24 cellular contexts compared by ENCODE assay signal in genomic region chr18:58080516-58080915, GRCh38. TPM values are rescaled to one million over a fixed set of nuclear protein-coding genes. Genes with fewer than 3 reads are reported as not detected.
DNase-seq lines count a peak whose midpoint lies in the region; ATAC-seq and TF ChIP-seq lines count a peak whose summit lies in the region.
"Had no signal": no experiment of that assay in that cellular context is flagged by ENCODE, and none has a peak within 500 bp of the region (broad histone marks: within the 10 kb centered on the region; RNA-seq: fewer than 3 reads in every experiment).

No MANE protein-coding gene starts in this region.

- peaks cover 14% of the 10 kb centered on the region; the same call in 2 of the 3 replicates for H3K36me3 Mint-ChIP-seq in GM23338 (ENCODE audit: low read depth)
- H3K36me3 Mint-ChIP-seq: activated naive CD4-positive, alpha-beta T cell treated with anti-CD3 and anti-CD28 coated beads, Interleukin-2, amount 10 ng/mL, durations not matched to agents 7 days and 5 days had no signal

- no peak overlapping the region for H3K14ac ChIP-seq in trophoblast cell (ENCODE audit: low read length)

- WGBS in trophoblast cell (ENCODE audit: extremely low coverage, insufficient coverage, insufficient read length) = no CpG with 5 or more reads among the region's 3 CpGs

- no peaks in the 10 kb centered on the region; the same call in none of the 2 replicates for H4K20me1 ChIP-seq in GM23338 (replicated peaks; ENCODE audit: insufficient read depth)

- no peaks in the 10 kb centered on the region for H3F3A ChIP-seq in GM23338 (replicated peaks; ENCODE audit: low read depth)

- TF ChIP-seq CTCF in GM23338 (conservative IDR thresholded peaks at IDR 0.05; ENCODE audit: low read depth in 2 of 2) (no peak), epithelial cell of esophagus (IDR thresholded peaks at IDR 0.05; ENCODE audit: insufficient read depth, low read depth, low read length, missing control alignments) (no peak), right atrium auricular region (IDR thresholded peaks at IDR 0.05) (no peak)

- H3K4me3 ChIP-seq in GM23338 (no peak overlapping the region), epithelial cell of esophagus (ENCODE audit: low read length) (no peak overlapping the region), trophoblast cell (ENCODE audit: low read depth, low read length) (no peak overlapping the region), right atrium auricular region (no peak overlapping the region)
- H3K4me3 ChIP-seq: ascending aorta, MG63, mucosa of descending colon, neural progenitor cell, psoas muscle, tibial nerve had no signal

- H4K8ac ChIP-seq in trophoblast cell (ENCODE audit: low read depth, low read length) = no peak overlapping the region

- H3K9me3 Mint-ChIP-seq in GM23338 = peaks cover 3% of the 10 kb centered on the region; the same call in 2 of the 3 replicates
- H3K9me3 Mint-ChIP-seq: activated naive CD4-positive, alpha-beta T cell treated with anti-CD3 and anti-CD28 coated beads, Interleukin-2, amount 10 ng/mL, durations not matched to agents 7 days and 5 days; activated T-cell treated with anti-CD3 and anti-CD28 coated beads, Interleukin-2, amount 50 U/mL, for 72 hours; HFFc6 had no signal

- H3K27me3 Mint-ChIP-seq in GM23338 (ENCODE audit: insufficient read depth, low read depth, poor library complexity) = no peaks in the 10 kb centered on the region
- H3K27me3 Mint-ChIP-seq: stimulated activated naive CD8-positive, alpha-beta T cell treated with anti-CD3 and anti-CD28 coated beads, Interleukin-15, amount 100 ng/mL, for 72 hours had no signal

- H2BK120ac ChIP-seq in trophoblast cell (ENCODE audit: insufficient read depth, low read length, poor library complexity) = no peak overlapping the region

- H2AK5ac ChIP-seq in trophoblast cell (ENCODE audit: low read length) = no peak overlapping the region

- no peak overlapping the region for H3K23ac ChIP-seq in trophoblast cell (ENCODE audit: low read length)

- no peak overlapping the region for H3K27ac ChIP-seq in GM23338 (ENCODE audit: low read depth)
- no peak overlapping the region for H3K27ac ChIP-seq in trophoblast cell (ENCODE audit: low read depth, low read length)
- H3K27ac ChIP-seq in right atrium auricular region = no peak overlapping the region
- H3K27ac ChIP-seq: ascending aorta, neural progenitor cell, psoas muscle, tibial nerve had no signal

- no peak overlapping the region for H3K18ac ChIP-seq in trophoblast cell (ENCODE audit: low read length)

- peaks cover 19% of the 10 kb centered on the region for H3K4me1 Mint-ChIP-seq in GM23338
- H3K4me1 Mint-ChIP-seq: activated CD4-positive, alpha-beta T cell treated with anti-CD3 and anti-CD28 coated beads for 36 hours; activated naive CD4-positive, alpha-beta T cell treated with anti-CD3 and anti-CD28 coated beads, Interleukin-2, amount 10 ng/mL, durations not matched to agents 7 days and 5 days; neural progenitor cell; stimulated activated naive CD8-positive, alpha-beta T cell treated with anti-CD3 and anti-CD28 coated beads, Interleukin-15, amount 100 ng/mL, for 72 hours had no signal

- no peak overlapping the region for H2AFZ ChIP-seq in GM23338
- H2AFZ ChIP-seq in trophoblast cell (ENCODE audit: insufficient read depth, low read length, poor library complexity) = no peak overlapping the region
- H2AFZ ChIP-seq: neural progenitor cell had no signal

- H3K36me3 ChIP-seq in GM23338 (ENCODE audit: insufficient read depth) (no peaks in the 10 kb centered on the region), trophoblast cell (ENCODE audit: control insufficient read depth in 1 of 2, insufficient read depth in 2 of 2, low read length in 2 of 2) (no peaks in the 10 kb centered on the region), right atrium auricular region (no peaks in the 10 kb centered on the region)
- H3K36me3 ChIP-seq: ascending aorta, MG63, neural progenitor cell, tibial nerve had no signal

- H3K4me1 ChIP-seq in GM23338 (ENCODE audit: insufficient read depth) (peaks cover 3% of the 10 kb centered on the region; the same call in 1 of the 2 replicates), trophoblast cell (ENCODE audit: control insufficient read depth in 1 of 2, insufficient read depth in 2 of 2, low read length in 2 of 2) (peaks cover 3 to 11% of the 10 kb centered on the region in 2 experiments), right atrium auricular region (no peaks in the 10 kb centered on the region)
- H3K4me1 ChIP-seq: ascending aorta, neural progenitor cell, psoas muscle, tibial nerve had no signal

- no peak overlapping the region for H3K4me3 Mint-ChIP-seq in GM23338
- H3K4me3 Mint-ChIP-seq: activated CD4-positive, alpha-beta T cell treated with anti-CD3 and anti-CD28 coated beads for 36 hours; activated naive CD4-positive, alpha-beta T cell treated with anti-CD3 and anti-CD28 coated beads, Interleukin-2, amount 10 ng/mL, durations not matched to agents 7 days and 5 days; activated T-cell treated with anti-CD3 and anti-CD28 coated beads, Interleukin-2, amount 50 U/mL, for 72 hours; HFFc6; neural progenitor cell; stimulated activated naive CD8-positive, alpha-beta T cell treated with anti-CD3 and anti-CD28 coated beads, Interleukin-15, amount 100 ng/mL, for 72 hours had no signal

- H3K27ac Mint-ChIP-seq in GM23338 = no peak overlapping the region; the same call in 1 of the 2 replicates
- H3K27ac Mint-ChIP-seq: activated CD4-positive, alpha-beta T cell treated with anti-CD3 and anti-CD28 coated beads for 36 hours; activated naive CD4-positive, alpha-beta T cell treated with anti-CD3 and anti-CD28 coated beads, Interleukin-2, amount 10 ng/mL, durations not matched to agents 7 days and 5 days; activated T-cell treated with anti-CD3 and anti-CD28 coated beads, Interleukin-2, amount 50 U/mL, for 72 hours; HFFc6; neural progenitor cell; stimulated activated naive CD8-positive, alpha-beta T cell treated with anti-CD3 and anti-CD28 coated beads, Interleukin-15, amount 100 ng/mL, for 72 hours had no signal

- peak; percentile 70 for ATAC-seq in GM23338
- ATAC-seq in HG03520 (IDR thresholded peaks at IDR 0.05; ENCODE audit: unreplicated experiment) = no peak
- no peak for ATAC-seq in GM18907 (IDR thresholded peaks at IDR 0.05; ENCODE audit: unreplicated experiment)
- ATAC-seq: activated CD4-positive, alpha-beta T cell treated with anti-CD3 and anti-CD28 coated beads for 36 hours; activated T-cell treated with anti-CD3 and anti-CD28 coated beads, Interleukin-2, amount 50 U/mL, for 72 hours; left cardiac atrium; mucosa of descending colon; psoas muscle; stimulated activated naive CD8-positive, alpha-beta T cell treated with anti-CD3 and anti-CD28 coated beads, Interleukin-15, amount 100 ng/mL, for 72 hours had no signal

- H4K91ac ChIP-seq in trophoblast cell (ENCODE audit: low read depth, low read length) = no peak overlapping the region

- no peak overlapping the region for H4K12ac ChIP-seq in trophoblast cell (ENCODE audit: low read depth, low read length)

- no peak overlapping the region for H2BK12ac ChIP-seq in trophoblast cell (ENCODE audit: low read length)

- H3K4me2 ChIP-seq in GM23338 = no peak overlapping the region
- H3K4me2 ChIP-seq in trophoblast cell (ENCODE audit: low read length) = peak overlapping the region; percentile 34
- H3K4me2 ChIP-seq: neural progenitor cell had no signal

- H3K79me2 ChIP-seq in GM23338 (replicated peaks; ENCODE audit: insufficient read depth) (peaks cover 94% of the 10 kb centered on the region), trophoblast cell (ENCODE audit: control insufficient read depth, insufficient read depth, low read length, poor library complexity) (no peaks in the 10 kb centered on the region)

- DNase-seq in GM23338 (ENCODE audit: low spot score) (peak; percentile 47), NCI-H2171 treated with DMSO at 0.1 percent for 48 hours (lab: John Stamatoyannopoulos, UW) (peak; percentile 85), epithelial cell of esophagus (ENCODE audit: low read depth) (peak; percentile 57), trophoblast cell (peak; percentile 51 to 86), right atrium auricular region (ENCODE audit: low spot score) (no peak)
- DNase-seq: activated CD4-positive, alpha-beta T cell treated with anti-CD3 and anti-CD28 coated beads for 36 hours; activated naive CD4-positive, alpha-beta T cell treated with anti-CD3 and anti-CD28 coated beads, Interleukin-2, amount 10 ng/mL, durations not matched to agents 7 days and 5 days; activated T-cell treated with anti-CD3 and anti-CD28 coated beads, Interleukin-2, amount 50 U/mL, for 72 hours; cerebellar nuclear complex; foreskin melanocyte; HFFc6; left cardiac atrium; MG63; mucosa of descending colon; NCI-H1436 treated with DMSO at 0.1 percent for 48 hours; NCI-H446; psoas muscle; stimulated activated CD4-positive, alpha-beta T cell treated with anti-CD3 and anti-CD28 coated beads, Interleukin-4, amount 100 ng/mL, for 24 hours; stimulated activated naive CD8-positive, alpha-beta T cell treated with anti-CD3 and anti-CD28 coated beads, Interleukin-15, amount 100 ng/mL, for 72 hours had no signal

- no peaks in the 10 kb centered on the region for H3K79me1 ChIP-seq in trophoblast cell (ENCODE audit: low read length)

- no peak overlapping the region for H3K9ac ChIP-seq in trophoblast cell (ENCODE audit: low read length)
- H3K9ac ChIP-seq: neural progenitor cell had no signal

- no peak overlapping the region for H3K4ac ChIP-seq in trophoblast cell (ENCODE audit: low read depth, low read length)

- H3K9me2 ChIP-seq in GM23338 (ENCODE audit: insufficient read depth) = no peaks in the 10 kb centered on the region; the same call in 1 of the 2 replicates

- H2BK5ac ChIP-seq in trophoblast cell (ENCODE audit: low read depth, low read length, poor library complexity) = no peak overlapping the region

- H3K27me3 ChIP-seq in GM23338 (ENCODE audit: insufficient read depth) = no peaks in the 10 kb centered on the region
- H3K27me3 ChIP-seq in trophoblast cell (ENCODE audit: insufficient read depth, low read length) = no peaks in the 10 kb centered on the region
- no peaks in the 10 kb centered on the region for H3K27me3 ChIP-seq in right atrium auricular region
- H3K27me3 ChIP-seq: ascending aorta, MG63, neural progenitor cell, tibial nerve had no signal

- H3K9me3 ChIP-seq in trophoblast cell (ENCODE audit: insufficient read depth, low read depth, low read length) (peaks cover 2% of the 10 kb centered on the region), right atrium auricular region (no peaks in the 10 kb centered on the region)
- H3K9me3 ChIP-seq: ascending aorta, MG63, mucosa of descending colon, psoas muscle, tibial nerve had no signal

RNA-seq across cellular contexts. Expression of gene NEDD4L, which starts 36.5 kb away (rescaled TPM):
- 60.5 and 72.3 TPM in 2 replicates for total RNA-seq in GM23338 (2014; rRNA removed; shearing (Covaris generic))
- polyA plus RNA-seq in GM23338 (2016; fragmentation: Nextera tagmentation; extraction: Ambion mirVana) = 36.2 and 40.7 TPM in 2 replicates
- 112 and 117 TPM in 2 replicates for polyA plus RNA-seq in trophoblast cell (2013)
- 10 to 100 TPM; 45.0 to 68.0 TPM for total RNA-seq in right atrium auricular region
